In the genomic region with DNA sequence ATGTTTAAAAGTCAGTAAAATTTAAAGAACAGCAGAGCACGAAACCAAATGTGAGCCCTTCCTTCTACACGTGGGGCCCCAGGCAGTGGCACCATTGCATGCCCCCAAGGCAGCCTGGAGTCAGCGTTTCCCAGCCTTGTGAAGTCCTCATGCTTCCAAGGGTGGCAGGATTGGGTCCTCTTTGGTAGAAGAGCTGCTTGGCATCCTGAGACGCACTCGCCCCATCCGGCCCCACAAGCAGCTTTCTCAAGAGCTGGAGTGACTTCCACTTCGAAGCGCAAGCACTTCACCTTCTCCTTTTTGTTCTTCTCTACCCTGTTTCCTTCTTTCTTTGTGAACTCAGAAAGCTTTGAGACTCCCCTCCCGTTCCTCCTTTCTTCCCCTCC, we compare ENCODE assay signal across 10 cellular contexts. TPM values are rescaled to one million over a fixed set of nuclear protein-coding genes. Genes with fewer than 3 reads are reported as not detected.
DNase-seq lines count a peak whose midpoint lies in the region; ATAC-seq and TF ChIP-seq lines count a peak whose summit lies in the region.
"Had no signal": no experiment of that assay in that cellular context is flagged by ENCODE, and none has a peak within 500 bp of the region (broad histone marks: within the 10 kb centered on the region; RNA-seq: fewer than 3 reads in every experiment).

No MANE protein-coding gene starts in this region.

- no peak for ATAC-seq in natural killer cell treated with Interleukin-12 subunit alpha and Interleukin-12 subunit beta and Interleukin-15 and Interleukin-18, amount 100 ng/mL, for 72 hours
- no peak for ATAC-seq in HG02798 (IDR thresholded peaks at IDR 0.05; ENCODE audit: poor library complexity, unreplicated experiment)

- TF ChIP-seq CTCF in NB4 (IDR thresholded peaks at IDR 0.05; ENCODE audit: low read depth, low read length) = no peak

- no peaks in the 10 kb centered on the region for H3K27me3 Mint-ChIP-seq in dendritic cell treated with granulocyte-macrophage colony-stimulating factor and Interleukin-4, amounts not matched to agents 40 ng/mL and 50 ng/mL, for 4 days
- no peaks in the 10 kb centered on the region for H3K27me3 Mint-ChIP-seq in natural killer cell treated with Interleukin-12 subunit alpha and Interleukin-12 subunit beta and Interleukin-15 and Interleukin-18, amount 100 ng/mL, for 72 hours

- TF ChIP-seq POLR2A in NB4 (IDR thresholded peaks at IDR 0.05; ENCODE audit: extremely low read depth, insufficient read length) = no peak

- DNase-seq in Ammon's horn (ENCODE audit: low spot score) = peak; percentile 67
- DNase-seq in NB4 (ENCODE audit: low read depth) = peak; percentile 81
- peak; percentile 49 for DNase-seq in natural killer cell treated with Interleukin-12 subunit alpha and Interleukin-12 subunit beta and Interleukin-15 and Interleukin-18, amount 100 ng/mL, for 72 hours (ENCODE audit: low spot score)
- DNase-seq in NCI-H524 treated with DMSO at 0.1 percent for 48 hours (lab: John Stamatoyannopoulos, UW) = no peak
- no peak for DNase-seq in NCI-H2171 treated with DMSO at 0.1 percent for 48 hours (lab: John Stamatoyannopoulos, UW)
- no peak for DNase-seq in GM19238 (ENCODE audit: insufficient read length, low spot score)
- DNase-seq: central memory CD4-positive, alpha-beta T cell; DND-41 had no signal

- no peaks in the 10 kb centered on the region for H3K9me3 Mint-ChIP-seq in dendritic cell treated with granulocyte-macrophage colony-stimulating factor and Interleukin-4, amounts not matched to agents 40 ng/mL and 50 ng/mL, for 4 days
- no peaks in the 10 kb centered on the region for H3K9me3 Mint-ChIP-seq in natural killer cell treated with Interleukin-12 subunit alpha and Interleukin-12 subunit beta and Interleukin-15 and Interleukin-18, amount 100 ng/mL, for 72 hours

- peak overlapping the region; percentile 88 for H3K27ac Mint-ChIP-seq in dendritic cell treated with granulocyte-macrophage colony-stimulating factor and Interleukin-4, amounts not matched to agents 40 ng/mL and 50 ng/mL, for 4 days
- peak overlapping the region; percentile 87 to 92 for H3K27ac Mint-ChIP-seq in natural killer cell treated with Interleukin-12 subunit alpha and Interleukin-12 subunit beta and Interleukin-15 and Interleukin-18, amount 100 ng/mL, for 72 hours

- peaks cover 97% of the 10 kb centered on the region for H3K4me1 Mint-ChIP-seq in dendritic cell treated with granulocyte-macrophage colony-stimulating factor and Interleukin-4, amounts not matched to agents 40 ng/mL and 50 ng/mL, for 4 days (ENCODE audit: low read depth)
- H3K4me1 Mint-ChIP-seq in natural killer cell treated with Interleukin-12 subunit alpha and Interleukin-12 subunit beta and Interleukin-15 and Interleukin-18, amount 100 ng/mL, for 72 hours (ENCODE audit: low read depth in 2 of 2) = peaks cover 77 to 80% of the 10 kb centered on the region in 2 donors

- H3K4me3 ChIP-seq in NB4 (ENCODE audit: low read depth, low read length) = peak overlapping the region; percentile 52

- peak overlapping the region; percentile 8 for H3K4me3 Mint-ChIP-seq in dendritic cell treated with granulocyte-macrophage colony-stimulating factor and Interleukin-4, amounts not matched to agents 40 ng/mL and 50 ng/mL, for 4 days
- H3K4me3 Mint-ChIP-seq in natural killer cell treated with Interleukin-12 subunit alpha and Interleukin-12 subunit beta and Interleukin-15 and Interleukin-18, amount 100 ng/mL, for 72 hours = peak overlapping the region; percentile 69

- intact Hi-C loops in dendritic cell treated with granulocyte-macrophage colony-stimulating factor and Interleukin-4, amounts not matched to agents 40 ng/mL and 50 ng/mL, for 4 days (cut with micrococcal nuclease) = loop anchor here (2.0 to 5.0 kb wide), 3 partner anchors 23 to 36 kb away; a partner anchor contains a TSS

- H3K36me3 Mint-ChIP-seq in dendritic cell treated with granulocyte-macrophage colony-stimulating factor and Interleukin-4, amounts not matched to agents 40 ng/mL and 50 ng/mL, for 4 days (ENCODE audit: low read depth) = peaks cover 66% of the 10 kb centered on the region
- H3K36me3 Mint-ChIP-seq in natural killer cell treated with Interleukin-12 subunit alpha and Interleukin-12 subunit beta and Interleukin-15 and Interleukin-18, amount 100 ng/mL, for 72 hours = no peaks in the 10 kb centered on the region

RNA-seq across cellular contexts. Expression of a gene that starts 34.7 kb away (rescaled TPM):
- 10 to 100 TPM; 26.6 to 32.6 TPM for total RNA-seq in natural killer cell treated with Interleukin-12 subunit alpha and Interleukin-12 subunit beta and Interleukin-15 and Interleukin-18, amount 100 ng/mL, for 72 hours

Comparison
In these comparisons a context has a peak if more than half of its experiments do, and no peak if none do; other contexts are left out.
1. DNase-seq: peak in Ammon's horn (single experiment), NB4 (single experiment) and natural killer cell treated with Interleukin-12 subunit alpha and Interleukin-12 subunit beta and Interleukin-15 and Interleukin-18, amount 100 ng/mL, for 72 hours (single experiment); none in NCI-H524 treated with DMSO at 0.1 percent for 48 hours (single experiment), NCI-H2171 treated with DMSO at 0.1 percent for 48 hours (single experiment) and GM19238 (single experiment).